8 cellular contexts compared by ENCODE assay signal in genomic region chr12:122979908-122980191, GRCh38. TPM values are rescaled to one million over a fixed set of nuclear protein-coding genes. Genes with fewer than 3 reads are reported as not detected.
DNase-seq lines count a peak whose midpoint lies in the region; ATAC-seq and TF ChIP-seq lines count a peak whose summit lies in the region.

No MANE protein-coding gene starts in this region.

- peaks cover 56% of the 10 kb centered on the region for H3K4me1 ChIP-seq in testis

- peak overlapping the region; percentile 85 for H3K27ac Mint-ChIP-seq in activated CD4-positive, alpha-beta T cell treated with anti-CD3 and anti-CD28 coated beads for 36 hours
- peak overlapping the region; percentile 93 for H3K27ac Mint-ChIP-seq in activated CD8-positive, alpha-beta T cell treated with anti-CD3 and anti-CD28 coated beads for 36 hours

- WGBS in testis, 2 donors = 4% methylated on average over 7 of the region's 7 CpGs

- TF ChIP-seq POLR2A in testis (IDR thresholded peaks at IDR 0.05) = no peak

- H3K27ac ChIP-seq in testis = peak overlapping the region in 1 of 2 donors; percentile 92

- no peak for ATAC-seq in activated CD4-positive, alpha-beta T cell treated with anti-CD3 and anti-CD28 coated beads for 36 hours
- no peak for ATAC-seq in activated CD8-positive, alpha-beta T cell treated with anti-CD3 and anti-CD28 coated beads for 36 hours
- ATAC-seq in GM18520 (IDR thresholded peaks at IDR 0.05; ENCODE audit: unreplicated experiment) = no peak

- no peaks in the 10 kb centered on the region for H3K27me3 Mint-ChIP-seq in activated CD4-positive, alpha-beta T cell treated with anti-CD3 and anti-CD28 coated beads for 36 hours
- no peaks in the 10 kb centered on the region for H3K27me3 Mint-ChIP-seq in activated CD8-positive, alpha-beta T cell treated with anti-CD3 and anti-CD28 coated beads for 36 hours

- H3K36me3 ChIP-seq in testis (ENCODE audit: low read depth, missing control alignments) = no peaks in the 10 kb centered on the region

- no peaks in the 10 kb centered on the region for H3K9me3 Mint-ChIP-seq in activated CD4-positive, alpha-beta T cell treated with anti-CD3 and anti-CD28 coated beads for 36 hours (ENCODE audit: low read depth)
- no peaks in the 10 kb centered on the region for H3K9me3 Mint-ChIP-seq in activated CD8-positive, alpha-beta T cell treated with anti-CD3 and anti-CD28 coated beads for 36 hours

- TF ChIP-seq CTCF in activated CD8-positive, alpha-beta T cell treated with anti-CD3 and anti-CD28 coated beads for 36 hours (IDR thresholded peaks at IDR 0.05) = no peak
- no peak for TF ChIP-seq CTCF in testis (IDR thresholded peaks at IDR 0.05)

- no peak for DNase-seq in activated CD4-positive, alpha-beta T cell treated with anti-CD3 and anti-CD28 coated beads for 36 hours
- DNase-seq in activated CD4-positive, alpha-beta T cell treated with anti-CD3 and anti-CD28 coated beads, Interleukin-2, amount 50 U/mL, for 4 hours = no peak
- no peak for DNase-seq in activated CD8-positive, alpha-beta T cell treated with anti-CD3 and anti-CD28 coated beads for 36 hours
- DNase-seq in testis (no peak), hypothalamus (lab: John Stamatoyannopoulos, UW) (no peak), UCSD-AML1 (lab: John Stamatoyannopoulos, UW; ENCODE audit: unreplicated experiment) (no peak)

- H3K27me3 ChIP-seq in testis = no peaks in the 10 kb centered on the region

- H3K4me3 Mint-ChIP-seq in activated CD4-positive, alpha-beta T cell treated with anti-CD3 and anti-CD28 coated beads for 36 hours = peak overlapping the region; percentile 87
- H3K4me3 Mint-ChIP-seq in activated CD8-positive, alpha-beta T cell treated with anti-CD3 and anti-CD28 coated beads for 36 hours = peak overlapping the region; percentile 92

- H3K9me3 ChIP-seq in iPS-18c (ENCODE audit: control insufficient read depth, insufficient read depth, low read length) = no peaks in the 10 kb centered on the region
- H3K9me3 ChIP-seq in testis = no peaks in the 10 kb centered on the region

- H3K4me1 Mint-ChIP-seq in activated CD4-positive, alpha-beta T cell treated with anti-CD3 and anti-CD28 coated beads for 36 hours = peaks cover 52% of the 10 kb centered on the region
- peaks cover 56% of the 10 kb centered on the region for H3K4me1 Mint-ChIP-seq in activated CD8-positive, alpha-beta T cell treated with anti-CD3 and anti-CD28 coated beads for 36 hours (ENCODE audit: low read depth)

- H3K36me3 Mint-ChIP-seq in activated CD4-positive, alpha-beta T cell treated with anti-CD3 and anti-CD28 coated beads for 36 hours (ENCODE audit: low read depth) = peaks cover 12% of the 10 kb centered on the region
- peaks cover 18% of the 10 kb centered on the region for H3K36me3 Mint-ChIP-seq in activated CD8-positive, alpha-beta T cell treated with anti-CD3 and anti-CD28 coated beads for 36 hours (ENCODE audit: low read depth)

- POLR2A ChIA-PET in activated CD4-positive, alpha-beta T cell treated with anti-CD3 and anti-CD28 coated beads for 36 hours (lab: Charles Lee) = interaction anchor here (0.5 kb wide), 1 partner anchor 92 kb away, joined by 3 read pairs; no protein-coding TSS in a partner anchor
- POLR2A ChIA-PET in activated CD8-positive, alpha-beta T cell treated with anti-CD3 and anti-CD28 coated beads for 36 hours (lab: Charles Lee) = interaction anchor here (0.9 to 1.1 kb wide), 3 partner anchors 10 to 172 kb away, joined by 3 read pairs; no protein-coding TSS in a partner anchor

- intact Hi-C loops in activated CD4-positive, alpha-beta T cell treated with anti-CD3 and anti-CD28 coated beads for 36 hours (cut with DNase I, micrococcal nuclease) = loop anchor here (1.0 to 10.0 kb wide), 9 partner anchors 96 to 1935 kb away; partner anchors contain the start of genes KMT5A (in 1 of the 2), MPHOSPH9 (in 1 of the 2), MTRFR (in 1 of the 2) and PITPNM2 (in 1 of the 2)
- intact Hi-C loops in activated CD8-positive, alpha-beta T cell treated with anti-CD3 and anti-CD28 coated beads for 36 hours (cut with micrococcal nuclease) = loop anchor here (10.0 kb wide), 2 partner anchors 175 to 255 kb away; partner anchors contain the start of genes MPHOSPH9, MTRFR and PITPNM2
- intact Hi-C loops in testis (cut with DNase I; ENCODE audit: low total_unique reads) = loop anchor here (5.0 to 10.0 kb wide), 2 partner anchors 165 to 252 kb away; partner anchors contain the start of genes MPHOSPH9 and MTRFR

- CTCF ChIA-PET in activated CD4-positive, alpha-beta T cell treated with anti-CD3 and anti-CD28 coated beads for 36 hours (lab: Charles Lee) = interaction anchor here (1.2 kb wide), 1 partner anchor 119 kb away, joined by 3 read pairs; no protein-coding TSS in a partner anchor
- CTCF ChIA-PET in activated CD8-positive, alpha-beta T cell treated with anti-CD3 and anti-CD28 coated beads for 36 hours (lab: Charles Lee) = interaction anchor here (0.8 to 1.8 kb wide), 5 partner anchors 119 to 262 kb away, joined by 3 to 6 read pairs (median 3); no protein-coding TSS in a partner anchor

- peak overlapping the region; percentile 93 for H3K4me3 ChIP-seq in iPS-18c (ENCODE audit: insufficient read depth, low read depth, low read length)
- H3K4me3 ChIP-seq in testis = peak overlapping the region; percentile 94 to 97

RNA-seq across cellular contexts. Expression of gene ARL6IP4, which starts 0.6 kb away (rescaled TPM):
- 100 to 1,000 TPM; 141 to 163 TPM for total RNA-seq in activated CD4-positive, alpha-beta T cell treated with anti-CD3 and anti-CD28 coated beads for 36 hours
- 100 to 1,000 TPM; 174 to 180 TPM for total RNA-seq in activated CD8-positive, alpha-beta T cell treated with anti-CD3 and anti-CD28 coated beads for 36 hours
- 100 to 1,000 TPM; 169 to 190 TPM for total RNA-seq in testis
- 210 TPM for polyA plus RNA-seq in testis (ENCODE audit: insufficient read depth, low read depth, low replicate concordance)

RNA-seq across cellular contexts. Expression of gene OGFOD2, which starts 4.8 kb away (rescaled TPM):
- total RNA-seq in activated CD4-positive, alpha-beta T cell treated with anti-CD3 and anti-CD28 coated beads for 36 hours = 10 to 100 TPM; 20.2 to 30.8 TPM
- total RNA-seq in activated CD8-positive, alpha-beta T cell treated with anti-CD3 and anti-CD28 coated beads for 36 hours = 10 to 100 TPM; 27.1 to 31.5 TPM
- total RNA-seq in testis = 10 to 100 TPM; 35.0 to 56.5 TPM
- polyA plus RNA-seq in testis (ENCODE audit: insufficient read depth, low read depth, low replicate concordance) = 47.2 TPM

RNA-seq across cellular contexts. Expression of gene ABCB9, which starts 13.6 kb away (rescaled TPM):
- total RNA-seq in activated CD4-positive, alpha-beta T cell treated with anti-CD3 and anti-CD28 coated beads for 36 hours = 1 to 10 TPM; 3.8 to 6.3 TPM
- total RNA-seq in activated CD8-positive, alpha-beta T cell treated with anti-CD3 and anti-CD28 coated beads for 36 hours = 1 to 10 TPM; 4.3 to 4.9 TPM
- total RNA-seq in testis = 10 to 100 TPM; 75.3 to 82.8 TPM
- polyA plus RNA-seq in testis (ENCODE audit: insufficient read depth, low read depth, low replicate concordance) = 41.6 TPM

Comparison
In these comparisons a context has a peak if more than half of its experiments do, and no peak if none do; other contexts are left out.
1. RNA of gene ABCB9, which starts 13.6 kb away (total RNA-seq): 75.3 to 82.8 TPM in testis; 3.8 to 6.3 TPM in activated CD4-positive, alpha-beta T cell treated with anti-CD3 and anti-CD28 coated beads for 36 hours and 4.3 to 4.9 TPM in activated CD8-positive, alpha-beta T cell treated with anti-CD3 and anti-CD28 coated beads for 36 hours; every median in the first group is over 10 times any median in the second.